In genomic region chr2:157771234-157771633, GRCh38 we compare ENCODE assay signal across 15 cellular contexts.
DNase-seq lines count a peak whose midpoint lies in the region; FAIRE-seq and TF ChIP-seq lines count a peak whose summit lies in the region.
"Had no signal": no experiment of that assay in that cellular context is flagged by ENCODE, and none has a peak within 500 bp of the region (broad histone marks: within the 10 kb centered on the region; RNA-seq: fewer than 3 reads in every experiment).

No MANE protein-coding gene starts in this region.

- FAIRE-seq in GM12891 (lab: Jason Lieb, UNC): no peak
- FAIRE-seq: H54 had no signal

- POLR2A ChIA-PET in HEK293 (lab: Yijun Ruan, JAX): no interaction called here

- no peaks in the 10 kb centered on the region for H3K4me1 ChIP-seq in HEK293 (ENCODE audit: control insufficient read depth, insufficient read depth, low read length)
- H3K4me1 ChIP-seq in neural progenitor cell: peaks cover 13% of the 10 kb centered on the region
- H3K4me1 ChIP-seq: Caco-2 had no signal

- H3K27ac Mint-ChIP-seq in neural progenitor cell: no peak overlapping the region
- H3K27ac Mint-ChIP-seq: CD14-positive monocyte; CD8-positive, alpha-beta T cell had no signal

- H3K9me3 ChIP-seq in HEK293 (ENCODE audit: control insufficient read depth, insufficient read depth, low read depth, low read length): no peaks in the 10 kb centered on the region
- H3K9me3 ChIP-seq in neural progenitor cell (ENCODE audit: low read depth): no peaks in the 10 kb centered on the region
- H3K9me3 ChIP-seq: Caco-2 had no signal

- TF ChIP-seq CTCF in HEK293 (tag by site-specific recombination; IDR thresholded peaks at IDR 0.05): no peak
- no peak for TF ChIP-seq CTCF in neural progenitor cell (IDR thresholded peaks at IDR 0.05)

- no peaks in the 10 kb centered on the region for H3F3A ChIP-seq in neural progenitor cell (ENCODE audit: low read depth)

- no peaks in the 10 kb centered on the region for H3K27me3 Mint-ChIP-seq in neural progenitor cell (ENCODE audit: insufficient read depth, low read depth)

- DNase-seq in NCI-H82 (lab: John Stamatoyannopoulos, UW): peak; percentile 19
- DNase-seq in NCI-H82 treated with DMSO at 0.1 percent for 48 hours (lab: John Stamatoyannopoulos, UW; ENCODE audit: unreplicated experiment): no peak
- DNase-seq in NCI-H69 (lab: John Stamatoyannopoulos, UW): peak; percentile 72
- DNase-seq in neural progenitor cell (ENCODE audit: low spot score): no peak
- no peak for DNase-seq in mesenteric fat pad (ENCODE audit: low spot score)
- DNase-seq in GM12891 (ENCODE audit: insufficient read length, low spot score): no peak
- no peak for DNase-seq in NAMALWA (ENCODE audit: low spot score)
- DNase-seq: Caco-2; CD8-positive, alpha-beta T cell; GF-D8; GM23248; IMR-90 had no signal

- H3K4me2 ChIP-seq in neural progenitor cell: peak overlapping the region; percentile 32

- peaks cover 10% of the 10 kb centered on the region for H4K20me1 ChIP-seq in neural progenitor cell (ENCODE audit: low read depth)

- TF ChIP-seq POLR2A in GM12891 (IDR thresholded peaks at IDR 0.05; ENCODE audit: low read depth, low read length): no peak

- no peaks in the 10 kb centered on the region for H3K27me3 ChIP-seq in neural progenitor cell

- CTCF ChIA-PET in HEK293 (lab: Yijun Ruan, JAX): interaction anchor here (0.6 to 0.8 kb wide), 3 partner anchors 24 to 253 kb away, joined by 3 to 4 read pairs (median 3); no protein-coding TSS in a partner anchor

- H3K4me3 Mint-ChIP-seq in neural progenitor cell: no peak overlapping the region
- H3K4me3 Mint-ChIP-seq: CD14-positive monocyte; CD8-positive, alpha-beta T cell had no signal

- peaks cover 19% of the 10 kb centered on the region for H3K36me3 Mint-ChIP-seq in neural progenitor cell

- H3K4me3 ChIP-seq in HEK293 (ENCODE audit: low read depth, low read length) (no peak overlapping the region), neural progenitor cell (no peak overlapping the region)
- H3K4me3 ChIP-seq: GM23248 had no signal

- H3K79me2 ChIP-seq in neural progenitor cell (ENCODE audit: low read depth): no peaks in the 10 kb centered on the region

- H3K27ac ChIP-seq in HEK293 (ENCODE audit: extremely low read depth, low read depth, low read length) (no peak overlapping the region), neural progenitor cell (no peak overlapping the region)
- H3K27ac ChIP-seq: GM23248 had no signal

- H2AFZ ChIP-seq in neural progenitor cell (replicated peaks): no peak overlapping the region
- H2AFZ ChIP-seq: GM23248 had no signal

- H3K36me3 ChIP-seq in HEK293 (ENCODE audit: control insufficient read depth in 2 of 2, insufficient read depth in 1 of 2, low read length in 2 of 2) (peaks cover 0 to 52% of the 10 kb centered on the region in 2 experiments; a peak in 1 of 3 replicates), neural progenitor cell (peaks cover 2% of the 10 kb centered on the region)

- H3K9ac ChIP-seq in neural progenitor cell: no peak overlapping the region
- H3K9ac ChIP-seq: GM23248 had no signal

- H3K4me1 Mint-ChIP-seq in neural progenitor cell: no peaks in the 10 kb centered on the region

- no peaks in the 10 kb centered on the region for H3K9me3 Mint-ChIP-seq in neural progenitor cell
- H3K9me3 Mint-ChIP-seq: CD8-positive, alpha-beta T cell had no signal

TF ChIP-seq in HEK293, 187 proteins besides CTCF, POLR2A, EP300 and RAD21:
- TF ChIP-seq MZF1 (tag by site-specific recombination; IDR thresholded peaks at IDR 0.05; ENCODE audit: borderline replicate concordance): no peak
- TF ChIP-seq SALL2 (tag by site-specific recombination; IDR thresholded peaks at IDR 0.05; ENCODE audit: borderline replicate concordance): no peak
- no peak for TF ChIP-seq ZSCAN5A (tag by site-specific recombination; IDR thresholded peaks at IDR 0.05)
- TF ChIP-seq ZNF610 (tag by site-specific recombination; IDR thresholded peaks at IDR 0.05; ENCODE audit: borderline replicate concordance): no peak
- no peak for TF ChIP-seq ZBTB17 (tag by site-specific recombination; IDR thresholded peaks at IDR 0.05)
- peak; percentile 71 for TF ChIP-seq SP7 (tag by site-specific recombination; IDR thresholded peaks at IDR 0.05)
- TF ChIP-seq ZNF837 (tag by site-specific recombination; IDR thresholded peaks at IDR 0.05): no peak
- TF ChIP-seq ZNF791 (tag by site-specific recombination; IDR thresholded peaks at IDR 0.05): no peak
TF ChIP-seq in HEK293: peak in this region for 1.

TF ChIP-seq in GM12891, 5 proteins besides CTCF, POLR2A, EP300 and RAD21:
- TF ChIP-seq TAF1 (IDR thresholded peaks at IDR 0.05; ENCODE audit: low read depth, low read length) (no peak), POU2F2 (IDR thresholded peaks at IDR 0.05; ENCODE audit: low read depth, low read length) (no peak), POLR2AphosphoS5 (IDR thresholded peaks at IDR 0.05; ENCODE audit: low read depth, low read length) (no peak), SPI1 (IDR thresholded peaks at IDR 0.05; ENCODE audit: low read depth, low read length) (no peak), PAX5 (IDR thresholded peaks at IDR 0.05; ENCODE audit: insufficient read depth, low read length, severe bottlenecking) (no peak)

Comparison
In these comparisons a context has a peak if more than half of its experiments do, and no peak if none do; other contexts are left out.
1. DNase-seq: peak in NCI-H82 (single experiment) and NCI-H69 (single experiment); none in NCI-H82 treated with DMSO at 0.1 percent for 48 hours (single experiment), neural progenitor cell (single experiment), mesenteric fat pad (single experiment), GM12891 (single experiment) and NAMALWA (single experiment).